ENCODE assay signal across 17 cellular contexts in genomic region chr6:11847515-11848244, GRCh38.
"Had no signal": no experiment of that assay in that cellular context is flagged by ENCODE, and none has a peak within 500 bp of the region (broad histone marks: within the 10 kb centered on the region; RNA-seq: fewer than 3 reads in every experiment).

No MANE protein-coding gene starts in this region.

- H3K4me3 Mint-ChIP-seq: immature natural killer cell; nephron progenitor cell; stimulated activated naive CD8-positive, alpha-beta T cell treated with anti-CD3 and anti-CD28 coated beads, Interleukin-15, Interleukin-2, amounts not matched to agents 100 ng/mL and 50 ng/mL, for 24 hours had no signal

- H3K4me1 ChIP-seq: ascending aorta, prostate gland, testis had no signal

- H3K9me3 Mint-ChIP-seq: immature natural killer cell; nephron progenitor cell; stimulated activated naive CD8-positive, alpha-beta T cell treated with anti-CD3 and anti-CD28 coated beads, Interleukin-15, Interleukin-2, amounts not matched to agents 100 ng/mL and 50 ng/mL, for 24 hours had no signal

- H3K36me3 Mint-ChIP-seq: immature natural killer cell had no signal

- H3K36me3 ChIP-seq: ascending aorta, heart right ventricle, prostate gland, right lobe of liver had no signal

- H3K4me1 Mint-ChIP-seq: immature natural killer cell had no signal

- H3K27ac Mint-ChIP-seq: immature natural killer cell; nephron progenitor cell; stimulated activated naive CD8-positive, alpha-beta T cell treated with anti-CD3 and anti-CD28 coated beads, Interleukin-15, Interleukin-2, amounts not matched to agents 100 ng/mL and 50 ng/mL, for 24 hours had no signal

- H3K9me3 ChIP-seq: ascending aorta, heart right ventricle, prostate gland, right lobe of liver, testis had no signal

- H3K27ac ChIP-seq: ascending aorta, heart right ventricle, prostate gland, right lobe of liver, testis had no signal

- ATAC-seq: activated CD4-positive, CD25-positive, alpha-beta regulatory T cell treated with anti-CD3 and anti-CD28 coated beads, Interleukin-2, amount 50 U/mL, for 24 hours; heart right ventricle; left colon; right lobe of liver had no signal

- DNase-seq: activated CD4-positive, alpha-beta T cell treated with anti-CD3 and anti-CD28 coated beads, Interleukin-2, amount 50 U/mL, for 4 hours; activated T-cell treated with anti-CD3 and anti-CD28 coated beads, Interleukin-2, amount 50 U/mL, for 48 hours; central memory CD4-positive, alpha-beta T cell; cortex of kidney; effector CD8-positive, alpha-beta T cell; heart right ventricle; immature natural killer cell; left colon; mammary epithelial cell; nephron progenitor cell; right lobe of liver; stimulated activated CD4-positive, alpha-beta T cell treated with anti-CD3 and anti-CD28 coated beads, Interleukin-4, amount 100 ng/mL, for 1 hour; testis had no signal

- H3K27me3 ChIP-seq: ascending aorta, heart right ventricle, right lobe of liver, testis had no signal

- H3K4me3 ChIP-seq: ascending aorta, heart right ventricle, prostate gland, right lobe of liver, testis had no signal

- H3K27me3 Mint-ChIP-seq: stimulated activated naive CD8-positive, alpha-beta T cell treated with anti-CD3 and anti-CD28 coated beads, Interleukin-15, Interleukin-2, amounts not matched to agents 100 ng/mL and 50 ng/mL, for 24 hours had no signal
